In genomic region chr11:76284161-76284560, GRCh38 we compare ENCODE assay signal across 13 cellular contexts.
DNase-seq lines count a peak whose midpoint lies in the region; ATAC-seq and TF ChIP-seq lines count a peak whose summit lies in the region.
"Had no signal": no experiment of that assay in that cellular context is flagged by ENCODE, and none has a peak within 500 bp of the region (broad histone marks: within the 10 kb centered on the region; RNA-seq: fewer than 3 reads in every experiment).

No MANE protein-coding gene starts in this region.

- no peak overlapping the region for H3K4me3 Mint-ChIP-seq in WTC11
- no peak overlapping the region for H3K4me3 Mint-ChIP-seq in glutamatergic neuron (ENCODE audit: unreplicated experiment)
- H3K4me3 Mint-ChIP-seq: CD4-positive, alpha-beta T cell had no signal

- no peak overlapping the region for H4K5ac ChIP-seq in mesendoderm (ENCODE audit: low read length)

- no peak for TF ChIP-seq CTCF in WTC11 (IDR thresholded peaks at IDR 0.05)
- no peak for TF ChIP-seq CTCF in glutamatergic neuron (IDR thresholded peaks at IDR 0.05; ENCODE audit: partially characterized antibody, unreplicated experiment)

- WGBS in mesendoderm (ENCODE audit: extremely low coverage, insufficient coverage, low lambda C conversion rate) = no CpG with 5 or more reads among the region's 8 CpGs

- H3K27me3 ChIP-seq in BLaER1 (no peaks in the 10 kb centered on the region), H7 (ENCODE audit: control insufficient read depth, insufficient read depth, low read length) (no peaks in the 10 kb centered on the region), mesendoderm (ENCODE audit: insufficient read depth, low read length, poor library complexity) (no peaks in the 10 kb centered on the region)

- ATAC-seq in WTC11 (peak; percentile 44), GM18520 (IDR thresholded peaks at IDR 0.05; ENCODE audit: unreplicated experiment) (no peak), HG03439 (IDR thresholded peaks at IDR 0.05; ENCODE audit: unreplicated experiment) (no peak)
- ATAC-seq: HCT116 had no signal

- H3K27ac ChIP-seq in BLaER1 (peak overlapping the region; percentile 35; the same call in 1 of the 2 replicates), mesendoderm (ENCODE audit: low read depth, low read length) (no peak overlapping the region)
- H3K27ac ChIP-seq: 22Rv1, HL-60 had no signal

- DNase-seq in H7 (peak; percentile 70), WTC11 (ENCODE audit: low spot score) (peak; percentile 30), mesendoderm (peak; percentile 79), NCI-H748 treated with DMSO at 0.1 percent for 48 hours (lab: John Stamatoyannopoulos, UW) (no peak), glutamatergic neuron (no peak)
- DNase-seq: CD4-positive, alpha-beta T cell; DMS79 had no signal

- no peak overlapping the region for H2AK5ac ChIP-seq in mesendoderm (ENCODE audit: low read length)

- peaks cover 96% of the 10 kb centered on the region for H3K4me1 ChIP-seq in BLaER1
- H3K4me1 ChIP-seq in mesendoderm (ENCODE audit: control insufficient read depth, low read depth, low read length) = peaks cover 3% of the 10 kb centered on the region

- no peaks in the 10 kb centered on the region for H4K20me1 ChIP-seq in BLaER1

- H3K27me3 Mint-ChIP-seq in WTC11 (ENCODE audit: low read depth) (no peaks in the 10 kb centered on the region; the same call in none of the 2 replicates), glutamatergic neuron (ENCODE audit: unreplicated experiment) (peaks cover 6% of the 10 kb centered on the region)
- H3K27me3 Mint-ChIP-seq: CD4-positive, alpha-beta T cell had no signal

- no peak overlapping the region for H2BK15ac ChIP-seq in mesendoderm (replicated peaks; ENCODE audit: low read depth)

- H3K9me3 Mint-ChIP-seq in WTC11 (no peaks in the 10 kb centered on the region), glutamatergic neuron (ENCODE audit: unreplicated experiment) (peaks cover 5% of the 10 kb centered on the region)
- H3K9me3 Mint-ChIP-seq: CD4-positive, alpha-beta T cell had no signal

- H4K8ac ChIP-seq in mesendoderm (ENCODE audit: low read depth, low read length) = no peak overlapping the region

- H3K4me2 ChIP-seq in BLaER1 (peak overlapping the region; percentile 74), mesendoderm (ENCODE audit: low read length) (no peak overlapping the region)

- POLR2A ChIA-PET in WTC11 (lab: Charles Lee) = no interaction called here

- H3K18ac ChIP-seq in mesendoderm (ENCODE audit: low read length) = no peak overlapping the region

- H3K36me3 ChIP-seq in BLaER1 = no peaks in the 10 kb centered on the region
- no peaks in the 10 kb centered on the region for H3K36me3 ChIP-seq in H7 (replicated peaks; ENCODE audit: control insufficient read depth, insufficient read depth, low read length)
- H3K36me3 ChIP-seq in mesendoderm (ENCODE audit: control insufficient read depth, insufficient read depth, low read length) = no peaks in the 10 kb centered on the region

- H3K27ac Mint-ChIP-seq in WTC11 = no peak overlapping the region
- no peak overlapping the region for H3K27ac Mint-ChIP-seq in glutamatergic neuron (ENCODE audit: unreplicated experiment)
- H3K27ac Mint-ChIP-seq: CD4-positive, alpha-beta T cell had no signal

- H3K79me1 ChIP-seq in mesendoderm (ENCODE audit: low read length) = no peaks in the 10 kb centered on the region

- H3K4me3 ChIP-seq in BLaER1 (no peak overlapping the region), H7 (ENCODE audit: insufficient read depth, low read depth, low read length) (no peak overlapping the region), mesendoderm (ENCODE audit: low read length) (no peak overlapping the region)

- CTCF ChIA-PET in WTC11 (lab: Charles Lee) = interaction anchor here (1.4 to 10.3 kb wide), 3 partner anchors 35 to 76 kb away, joined by 3 to 59 read pairs (median 7); partner anchors contain the start of gene WNT11

- H3K36me3 Mint-ChIP-seq in WTC11 = no peaks in the 10 kb centered on the region
- H3K36me3 Mint-ChIP-seq in glutamatergic neuron (ENCODE audit: unreplicated experiment) = no peaks in the 10 kb centered on the region

- no peak overlapping the region for H2BK5ac ChIP-seq in mesendoderm (ENCODE audit: low read length)

- H3K56ac ChIP-seq in mesendoderm (ENCODE audit: low read length) = peak overlapping the region; percentile 69

- H2BK120ac ChIP-seq in mesendoderm (ENCODE audit: low read depth, low read length) = no peak overlapping the region

- no peak overlapping the region for H3K9ac ChIP-seq in BLaER1
- H3K9ac ChIP-seq in mesendoderm (ENCODE audit: low read length) = no peak overlapping the region

- no peak overlapping the region for H3K4ac ChIP-seq in mesendoderm (ENCODE audit: low read depth, low read length)

- H3K4me1 Mint-ChIP-seq in WTC11 (peaks cover 19% of the 10 kb centered on the region), glutamatergic neuron (ENCODE audit: low read depth, unreplicated experiment) (peaks cover 4% of the 10 kb centered on the region)

- H3K23ac ChIP-seq in mesendoderm (ENCODE audit: low read length) = no peak overlapping the region

- H3K79me2 ChIP-seq in mesendoderm (ENCODE audit: control insufficient read depth, insufficient read depth, low read length) = no peaks in the 10 kb centered on the region

- no peaks in the 10 kb centered on the region for H3K9me3 ChIP-seq in BLaER1

TF ChIP-seq in WTC11, 78 proteins besides CTCF, POLR2A, EP300 and RAD21:
- TF ChIP-seq MYBL2 (CRISPR knock-in tag; IDR thresholded peaks at IDR 0.05) (no peak), TCF7 (CRISPR knock-in tag; IDR thresholded peaks at IDR 0.05; ENCODE audit: low read depth) (no peak), TEAD4 (CRISPR knock-in tag; IDR thresholded peaks at IDR 0.05) (0 out of 2 replicates have a peak, but pooled peaks have one; percentile 24), OVOL2 (CRISPR knock-in tag; IDR thresholded peaks at IDR 0.05; ENCODE audit: borderline replicate concordance) (no peak), USF1 (CRISPR knock-in tag; IDR thresholded peaks at IDR 0.05) (no peak), ESRRA (CRISPR knock-in tag; IDR thresholded peaks at IDR 0.05; ENCODE audit: borderline replicate concordance) (no peak), FOXK1 (CRISPR knock-in tag; IDR thresholded peaks at IDR 0.05) (no peak), ELF4 (CRISPR knock-in tag; IDR thresholded peaks at IDR 0.05; ENCODE audit: low read depth) (no peak)
TF ChIP-seq in WTC11: peak in this region for 1.

Comparison
In these comparisons a context has a peak if more than half of its experiments do, and no peak if none do; other contexts are left out.
1. DNase-seq: peak in H7 (single experiment), WTC11 (single experiment) and mesendoderm (single experiment); none in NCI-H748 treated with DMSO at 0.1 percent for 48 hours (single experiment) and glutamatergic neuron (single experiment).